Comparison of ENCODE assay signal across 1 cellular context in genomic region chr1:156751724-156752481, GRCh38.
TF ChIP-seq lines count a peak whose summit lies in the region.

No MANE protein-coding gene starts in this region.

TF ChIP-seq in GM12878, 131 proteins besides CTCF, POLR2A, EP300 and RAD21 (continues in another document):
- TF ChIP-seq MLLT1 (IDR thresholded peaks at IDR 0.05) = peak; percentile 100
- no peak for TF ChIP-seq CBX5 (IDR thresholded peaks at IDR 0.05; ENCODE audit: low read depth)
- no peak; the same call in 1 of the 3 replicates for TF ChIP-seq POU2F2 (IDR thresholded peaks at IDR 0.05; ENCODE audit: borderline replicate concordance, low read depth, low read length)
- peak; percentile 55 for TF ChIP-seq E2F4 (IDR thresholded peaks at IDR 0.05; ENCODE audit: low read depth, low read length)
- TF ChIP-seq RAD51 (IDR thresholded peaks at IDR 0.05) = 0 out of 2 replicates have a peak, but pooled peaks have one; percentile 11
- peak; percentile 74 for TF ChIP-seq CHD2 (IDR thresholded peaks at IDR 0.05; ENCODE audit: borderline replicate concordance, low read depth, low read length)
- TF ChIP-seq SKIL (IDR thresholded peaks at IDR 0.05; ENCODE audit: low read depth, poor library complexity, severe bottlenecking) = no peak
- peak; percentile 83 to 93 for TF ChIP-seq BHLHE40 (IDR thresholded peaks at IDR 0.05; ENCODE audit: borderline replicate concordance in 1 of 2, low read depth in 2 of 2, low read length in 1 of 2)
- TF ChIP-seq ZNF622 (IDR thresholded peaks at IDR 0.05) = no peak
- TF ChIP-seq, protein P1, sequence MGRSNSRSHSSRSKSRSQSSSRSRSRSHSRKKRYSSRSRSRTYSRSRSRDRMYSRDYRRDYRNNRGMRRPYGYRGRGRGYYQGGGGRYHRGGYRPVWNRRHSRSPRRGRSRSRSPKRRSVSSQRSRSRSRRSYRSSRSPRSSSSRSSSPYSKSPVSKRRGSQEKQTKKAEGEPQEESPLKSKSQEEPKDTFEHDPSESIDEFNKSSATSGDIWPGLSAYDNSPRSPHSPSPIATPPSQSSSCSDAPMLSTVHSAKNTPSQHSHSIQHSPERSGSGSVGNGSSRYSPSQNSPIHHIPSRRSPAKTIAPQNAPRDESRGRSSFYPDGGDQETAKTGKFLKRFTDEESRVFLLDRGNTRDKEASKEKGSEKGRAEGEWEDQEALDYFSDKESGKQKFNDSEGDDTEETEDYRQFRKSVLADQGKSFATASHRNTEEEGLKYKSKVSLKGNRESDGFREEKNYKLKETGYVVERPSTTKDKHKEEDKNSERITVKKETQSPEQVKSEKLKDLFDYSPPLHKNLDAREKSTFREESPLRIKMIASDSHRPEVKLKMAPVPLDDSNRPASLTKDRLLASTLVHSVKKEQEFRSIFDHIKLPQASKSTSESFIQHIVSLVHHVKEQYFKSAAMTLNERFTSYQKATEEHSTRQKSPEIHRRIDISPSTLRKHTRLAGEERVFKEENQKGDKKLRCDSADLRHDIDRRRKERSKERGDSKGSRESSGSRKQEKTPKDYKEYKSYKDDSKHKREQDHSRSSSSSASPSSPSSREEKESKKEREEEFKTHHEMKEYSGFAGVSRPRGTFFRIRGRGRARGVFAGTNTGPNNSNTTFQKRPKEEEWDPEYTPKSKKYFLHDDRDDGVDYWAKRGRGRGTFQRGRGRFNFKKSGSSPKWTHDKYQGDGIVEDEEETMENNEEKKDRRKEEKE (IDR thresholded peaks at IDR 0.05) = no peak
- TF ChIP-seq, protein P2, sequence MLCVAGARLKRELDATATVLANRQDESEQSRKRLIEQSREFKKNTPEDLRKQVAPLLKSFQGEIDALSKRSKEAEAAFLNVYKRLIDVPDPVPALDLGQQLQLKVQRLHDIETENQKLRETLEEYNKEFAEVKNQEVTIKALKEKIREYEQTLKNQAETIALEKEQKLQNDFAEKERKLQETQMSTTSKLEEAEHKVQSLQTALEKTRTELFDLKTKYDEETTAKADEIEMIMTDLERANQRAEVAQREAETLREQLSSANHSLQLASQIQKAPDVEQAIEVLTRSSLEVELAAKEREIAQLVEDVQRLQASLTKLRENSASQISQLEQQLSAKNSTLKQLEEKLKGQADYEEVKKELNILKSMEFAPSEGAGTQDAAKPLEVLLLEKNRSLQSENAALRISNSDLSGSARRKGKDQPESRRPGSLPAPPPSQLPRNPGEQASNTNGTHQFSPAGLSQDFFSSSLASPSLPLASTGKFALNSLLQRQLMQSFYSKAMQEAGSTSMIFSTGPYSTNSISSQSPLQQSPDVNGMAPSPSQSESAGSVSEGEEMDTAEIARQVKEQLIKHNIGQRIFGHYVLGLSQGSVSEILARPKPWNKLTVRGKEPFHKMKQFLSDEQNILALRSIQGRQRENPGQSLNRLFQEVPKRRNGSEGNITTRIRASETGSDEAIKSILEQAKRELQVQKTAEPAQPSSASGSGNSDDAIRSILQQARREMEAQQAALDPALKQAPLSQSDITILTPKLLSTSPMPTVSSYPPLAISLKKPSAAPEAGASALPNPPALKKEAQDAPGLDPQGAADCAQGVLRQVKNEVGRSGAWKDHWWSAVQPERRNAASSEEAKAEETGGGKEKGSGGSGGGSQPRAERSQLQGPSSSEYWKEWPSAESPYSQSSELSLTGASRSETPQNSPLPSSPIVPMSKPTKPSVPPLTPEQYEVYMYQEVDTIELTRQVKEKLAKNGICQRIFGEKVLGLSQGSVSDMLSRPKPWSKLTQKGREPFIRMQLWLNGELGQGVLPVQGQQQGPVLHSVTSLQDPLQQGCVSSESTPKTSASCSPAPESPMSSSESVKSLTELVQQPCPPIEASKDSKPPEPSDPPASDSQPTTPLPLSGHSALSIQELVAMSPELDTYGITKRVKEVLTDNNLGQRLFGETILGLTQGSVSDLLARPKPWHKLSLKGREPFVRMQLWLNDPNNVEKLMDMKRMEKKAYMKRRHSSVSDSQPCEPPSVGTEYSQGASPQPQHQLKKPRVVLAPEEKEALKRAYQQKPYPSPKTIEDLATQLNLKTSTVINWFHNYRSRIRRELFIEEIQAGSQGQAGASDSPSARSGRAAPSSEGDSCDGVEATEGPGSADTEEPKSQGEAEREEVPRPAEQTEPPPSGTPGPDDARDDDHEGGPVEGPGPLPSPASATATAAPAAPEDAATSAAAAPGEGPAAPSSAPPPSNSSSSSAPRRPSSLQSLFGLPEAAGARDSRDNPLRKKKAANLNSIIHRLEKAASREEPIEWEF (IDR thresholded peaks at IDR 0.05; ENCODE audit: insufficient replicate concordance, low read depth, low read length) = peak; percentile 87
- TF ChIP-seq TCF3 (IDR thresholded peaks at IDR 0.05; ENCODE audit: borderline replicate concordance, insufficient read depth, low read depth, low read length) = 0 out of 2 replicates have a peak, but pooled peaks have one; percentile 40
- TF ChIP-seq, protein P3, sequence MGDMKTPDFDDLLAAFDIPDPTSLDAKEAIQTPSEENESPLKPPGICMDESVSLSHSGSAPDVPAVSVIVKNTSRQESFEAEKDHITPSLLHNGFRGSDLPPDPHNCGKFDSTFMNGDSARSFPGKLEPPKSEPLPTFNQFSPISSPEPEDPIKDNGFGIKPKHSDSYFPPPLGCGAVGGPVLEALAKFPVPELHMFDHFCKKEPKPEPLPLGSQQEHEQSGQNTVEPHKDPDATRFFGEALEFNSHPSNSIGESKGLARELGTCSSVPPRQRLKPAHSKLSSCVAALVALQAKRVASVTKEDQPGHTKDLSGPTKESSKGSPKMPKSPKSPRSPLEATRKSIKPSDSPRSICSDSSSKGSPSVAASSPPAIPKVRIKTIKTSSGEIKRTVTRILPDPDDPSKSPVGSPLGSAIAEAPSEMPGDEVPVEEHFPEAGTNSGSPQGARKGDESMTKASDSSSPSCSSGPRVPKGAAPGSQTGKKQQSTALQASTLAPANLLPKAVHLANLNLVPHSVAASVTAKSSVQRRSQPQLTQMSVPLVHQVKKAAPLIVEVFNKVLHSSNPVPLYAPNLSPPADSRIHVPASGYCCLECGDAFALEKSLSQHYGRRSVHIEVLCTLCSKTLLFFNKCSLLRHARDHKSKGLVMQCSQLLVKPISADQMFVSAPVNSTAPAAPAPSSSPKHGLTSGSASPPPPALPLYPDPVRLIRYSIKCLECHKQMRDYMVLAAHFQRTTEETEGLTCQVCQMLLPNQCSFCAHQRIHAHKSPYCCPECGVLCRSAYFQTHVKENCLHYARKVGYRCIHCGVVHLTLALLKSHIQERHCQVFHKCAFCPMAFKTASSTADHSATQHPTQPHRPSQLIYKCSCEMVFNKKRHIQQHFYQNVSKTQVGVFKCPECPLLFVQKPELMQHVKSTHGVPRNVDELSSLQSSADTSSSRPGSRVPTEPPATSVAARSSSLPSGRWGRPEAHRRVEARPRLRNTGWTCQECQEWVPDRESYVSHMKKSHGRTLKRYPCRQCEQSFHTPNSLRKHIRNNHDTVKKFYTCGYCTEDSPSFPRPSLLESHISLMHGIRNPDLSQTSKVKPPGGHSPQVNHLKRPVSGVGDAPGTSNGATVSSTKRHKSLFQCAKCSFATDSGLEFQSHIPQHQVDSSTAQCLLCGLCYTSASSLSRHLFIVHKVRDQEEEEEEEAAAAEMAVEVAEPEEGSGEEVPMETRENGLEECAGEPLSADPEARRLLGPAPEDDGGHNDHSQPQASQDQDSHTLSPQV (IDR thresholded peaks at IDR 0.05) = no peak; the same call in 1 of the 2 replicates
- no peak for TF ChIP-seq MYC (IDR thresholded peaks at IDR 0.05; ENCODE audit: insufficient read depth, insufficient read length, insufficient replicate concordance, low read length, severe bottlenecking)
- peak; percentile 69; the same call in 1 of the 2 replicates for TF ChIP-seq BACH1 (IDR thresholded peaks at IDR 0.05; ENCODE audit: borderline replicate concordance)
- TF ChIP-seq KDM1A (IDR thresholded peaks at IDR 0.05; ENCODE audit: borderline replicate concordance) = no peak
- TF ChIP-seq IRF3 (IDR thresholded peaks at IDR 0.05) = 0 out of 2 replicates have a peak, but pooled peaks have one; percentile 42
- no peak for TF ChIP-seq IKZF2 (IDR thresholded peaks at IDR 0.05)
- TF ChIP-seq SMAD1 (IDR thresholded peaks at IDR 0.05; ENCODE audit: low read depth, partially characterized antibody) = no peak
- peak; percentile 61 for TF ChIP-seq NKRF (conservative IDR thresholded peaks at IDR 0.05)
- no peak for TF ChIP-seq MEF2A (IDR thresholded peaks at IDR 0.05; ENCODE audit: insufficient read depth, low read depth, low read length)
- TF ChIP-seq IKZF1 (conservative IDR thresholded peaks at IDR 0.05) = peak; percentile 82
- TF ChIP-seq MTA3 (IDR thresholded peaks at IDR 0.05; ENCODE audit: borderline replicate concordance, low read length) = no peak
- TF ChIP-seq NR2C1 (IDR thresholded peaks at IDR 0.05) = 0 out of 2 replicates have a peak, but pooled peaks have one; percentile 23
- no peak for TF ChIP-seq STAT3 (IDR thresholded peaks at IDR 0.05; ENCODE audit: low read depth, low read length)
- TF ChIP-seq NRF1 (conservative IDR thresholded peaks at IDR 0.05; ENCODE audit: low read depth, low read length) = no peak
- TF ChIP-seq NFIC (IDR thresholded peaks at IDR 0.05; ENCODE audit: low read depth, low read length) = no peak
- peak; percentile 68 for TF ChIP-seq POLR2AphosphoS2 (IDR thresholded peaks at IDR 0.05; ENCODE audit: low read depth, low read length)
- TF ChIP-seq STAT1 (conservative IDR thresholded peaks at IDR 0.05) = no peak
- no peak for TF ChIP-seq CBX3 (IDR thresholded peaks at IDR 0.05; ENCODE audit: borderline replicate concordance, low read depth)
- TF ChIP-seq, protein P4, sequence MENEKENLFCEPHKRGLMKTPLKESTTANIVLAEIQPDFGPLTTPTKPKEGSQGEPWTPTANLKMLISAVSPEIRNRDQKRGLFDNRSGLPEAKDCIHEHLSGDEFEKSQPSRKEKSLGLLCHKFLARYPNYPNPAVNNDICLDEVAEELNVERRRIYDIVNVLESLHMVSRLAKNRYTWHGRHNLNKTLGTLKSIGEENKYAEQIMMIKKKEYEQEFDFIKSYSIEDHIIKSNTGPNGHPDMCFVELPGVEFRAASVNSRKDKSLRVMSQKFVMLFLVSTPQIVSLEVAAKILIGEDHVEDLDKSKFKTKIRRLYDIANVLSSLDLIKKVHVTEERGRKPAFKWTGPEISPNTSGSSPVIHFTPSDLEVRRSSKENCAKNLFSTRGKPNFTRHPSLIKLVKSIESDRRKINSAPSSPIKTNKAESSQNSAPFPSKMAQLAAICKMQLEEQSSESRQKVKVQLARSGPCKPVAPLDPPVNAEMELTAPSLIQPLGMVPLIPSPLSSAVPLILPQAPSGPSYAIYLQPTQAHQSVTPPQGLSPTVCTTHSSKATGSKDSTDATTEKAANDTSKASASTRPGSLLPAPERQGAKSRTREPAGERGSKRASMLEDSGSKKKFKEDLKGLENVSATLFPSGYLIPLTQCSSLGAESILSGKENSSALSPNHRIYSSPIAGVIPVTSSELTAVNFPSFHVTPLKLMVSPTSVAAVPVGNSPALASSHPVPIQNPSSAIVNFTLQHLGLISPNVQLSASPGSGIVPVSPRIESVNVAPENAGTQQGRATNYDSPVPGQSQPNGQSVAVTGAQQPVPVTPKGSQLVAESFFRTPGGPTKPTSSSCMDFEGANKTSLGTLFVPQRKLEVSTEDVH (IDR thresholded peaks at IDR 0.05; ENCODE audit: low read depth, partially characterized antibody) = no peak
- TF ChIP-seq RB1 (IDR thresholded peaks at IDR 0.05; ENCODE audit: borderline replicate concordance) = peak; percentile 52; the same call in 1 of the 2 replicates
